11 cellular contexts compared by ENCODE assay signal in genomic region chr17:4624406-4624805, GRCh38. TPM values are rescaled to one million over a fixed set of nuclear protein-coding genes. Genes with fewer than 3 reads are reported as not detected.
DNase-seq lines count a peak whose midpoint lies in the region; ATAC-seq and TF ChIP-seq lines count a peak whose summit lies in the region.
"Not testable (repeated sequence)": the region's sequence is repeated elsewhere in the genome, so short reads cannot be mapped to it uniquely, and the experiment has no call there.
"Had no signal": no experiment of that assay in that cellular context is flagged by ENCODE, and none has a peak within 500 bp of the region (broad histone marks: within the 10 kb centered on the region; RNA-seq: fewer than 3 reads in every experiment).

No MANE protein-coding gene starts in this region.

- peaks cover 12% of the 10 kb centered on the region; the same call in 1 of the 2 replicates for H3K9me3 ChIP-seq in BLaER1
- H3K9me3 ChIP-seq in H9 (ENCODE audit: control insufficient read depth, low read depth, low read length); mesenchymal stem cell (ENCODE audit: control insufficient read depth, low read length); gastrocnemius medialis: not testable (repeated sequence)

- H3K27me3 ChIP-seq in BLaER1; H9 (ENCODE audit: insufficient read depth, low read length); gastrocnemius medialis: not testable (repeated sequence)
- peaks cover 4 to 21% of the 10 kb centered on the region in 2 experiments for H3K27me3 ChIP-seq in mesenchymal stem cell (ENCODE audit: control insufficient read depth in 1 of 2, insufficient read depth in 1 of 2, low read length in 2 of 2)

- H3K79me1 ChIP-seq in H9 (ENCODE audit: insufficient read depth, low read depth, low read length, poor library complexity, severe bottlenecking); mesenchymal stem cell (replicated peaks; ENCODE audit: low read length, poor library complexity, severe bottlenecking): not testable (repeated sequence)

- H3K36me3 Mint-ChIP-seq in H9 (ENCODE audit: insufficient read depth in 1 of 3, low read depth in 3 of 3); dendritic cell treated with granulocyte-macrophage colony-stimulating factor and Interleukin-4, amounts not matched to agents 40 ng/mL and 50 ng/mL, for 4 days (ENCODE audit: low read depth): not testable (repeated sequence)

- not testable (repeated sequence) for H2AK5ac ChIP-seq in H9 (ENCODE audit: insufficient read length, low read length); mesenchymal stem cell (ENCODE audit: low read length, severe bottlenecking)

- not testable (repeated sequence) for H3K23me2 ChIP-seq in H9 (ENCODE audit: insufficient read length, low read depth, low read length, poor library complexity, severe bottlenecking)

- H3K27me3 Mint-ChIP-seq in H9 (ENCODE audit: low read depth); dendritic cell treated with granulocyte-macrophage colony-stimulating factor and Interleukin-4, amounts not matched to agents 40 ng/mL and 50 ng/mL, for 4 days: not testable (repeated sequence)

- H3K4me3 ChIP-seq in BLaER1; mesenchymal stem cell (ENCODE audit: insufficient read depth in 1 of 2, low read depth in 1 of 2, low read length in 2 of 2); gastrocnemius medialis: not testable (repeated sequence)

- not testable (repeated sequence) for H4K91ac ChIP-seq in H9 (ENCODE audit: insufficient read length, low read depth, low read length); mesenchymal stem cell (ENCODE audit: low read length)

- H2BK15ac ChIP-seq in H9 (ENCODE audit: low read depth, low read length); mesenchymal stem cell (ENCODE audit: low read depth, poor library complexity, severe bottlenecking): not testable (repeated sequence)

- not testable (repeated sequence) for H3K4ac ChIP-seq in H9 (ENCODE audit: low read depth, low read length); mesenchymal stem cell (ENCODE audit: low read depth in 1 of 2, low read length in 2 of 2)

- not testable (repeated sequence) for H4K5ac ChIP-seq in H9 (ENCODE audit: insufficient read length, low read depth, low read length)

- not testable (repeated sequence) for TF ChIP-seq POLR2A in gastrocnemius medialis (IDR thresholded peaks at IDR 0.05)

- H3K9me3 Mint-ChIP-seq in H9; dendritic cell treated with granulocyte-macrophage colony-stimulating factor and Interleukin-4, amounts not matched to agents 40 ng/mL and 50 ng/mL, for 4 days: not testable (repeated sequence)

- H3K4me1 Mint-ChIP-seq in H9 = not testable (repeated sequence)
- peaks cover 42% of the 10 kb centered on the region for H3K4me1 Mint-ChIP-seq in dendritic cell treated with granulocyte-macrophage colony-stimulating factor and Interleukin-4, amounts not matched to agents 40 ng/mL and 50 ng/mL, for 4 days (ENCODE audit: low read depth)

- DNase-seq in H9, mesenchymal stem cell, gastrocnemius medialis: not testable (repeated sequence)
- DNase-seq in amniotic epithelial cell (ENCODE audit: low read depth) (peak; percentile 53), fibroblast of peridontal ligament (ENCODE audit: extremely low read depth) (peak; percentile 66)

- not testable (repeated sequence) for H3K36me3 ChIP-seq in BLaER1; mesenchymal stem cell (ENCODE audit: control insufficient read depth in 1 of 2, insufficient read depth in 2 of 2, low read depth in 1 of 2, low read length in 2 of 2); gastrocnemius medialis

- not testable (repeated sequence) for H3T11ph ChIP-seq in H9 (ENCODE audit: low read length)

- not testable (repeated sequence) for H3K79me2 ChIP-seq in H9 (ENCODE audit: insufficient read depth, low read length)

- not testable (repeated sequence) for H2BK12ac ChIP-seq in H9 (ENCODE audit: insufficient read length, low read depth, low read length); mesenchymal stem cell (ENCODE audit: low read length in 2 of 2)

- H3K27ac Mint-ChIP-seq in H9 = not testable (repeated sequence)
- H3K27ac Mint-ChIP-seq in dendritic cell treated with granulocyte-macrophage colony-stimulating factor and Interleukin-4, amounts not matched to agents 40 ng/mL and 50 ng/mL, for 4 days = peak overlapping the region; percentile 52

- H2BK120ac ChIP-seq in H9 (ENCODE audit: low read depth, low read length, poor library complexity, severe bottlenecking) = peak overlapping the region; percentile 67
- H2BK120ac ChIP-seq in mesenchymal stem cell (ENCODE audit: low read depth, low read length) = not testable (repeated sequence)

- not testable (repeated sequence) for H3K27ac ChIP-seq in BLaER1; H9 (ENCODE audit: insufficient read length, low read depth, low read length); mesenchymal stem cell (ENCODE audit: low read length, poor library complexity, severe bottlenecking)
- peak overlapping the region; percentile 85 to 88 (median 85) for H3K27ac ChIP-seq in gastrocnemius medialis

- WGBS in H9 (ENCODE audit: extremely low coverage, insufficient read length, low lambda C conversion rate) = no CpG with 5 or more reads among the region's 3 CpGs
- 67% methylated on average over 3 of the region's 3 CpGs for WGBS in mesenchymal stem cell

- not testable (repeated sequence) for H3K14ac ChIP-seq in H9 (ENCODE audit: insufficient read depth, low read length); mesenchymal stem cell (ENCODE audit: low read length in 2 of 2)

- peaks cover 12% of the 10 kb centered on the region; the same call in 1 of the 2 replicates for H3K4me1 ChIP-seq in BLaER1
- not testable (repeated sequence) for H3K4me1 ChIP-seq in H9 (ENCODE audit: insufficient read depth, low read length); mesenchymal stem cell (ENCODE audit: control insufficient read depth, insufficient read depth, low read depth, low read length)
- H3K4me1 ChIP-seq in gastrocnemius medialis = peaks cover 14 to 24% of the 10 kb centered on the region in 2 donors

- H3K56ac ChIP-seq in H9 (ENCODE audit: insufficient read length, low read depth, low read length) = not testable (repeated sequence)

- peak overlapping the region; percentile 19; the same call in 1 of the 2 replicates for H3K4me2 ChIP-seq in BLaER1
- H3K4me2 ChIP-seq in H9 (ENCODE audit: insufficient read depth, insufficient read length, low read length); mesenchymal stem cell (ENCODE audit: low read length, poor library complexity, severe bottlenecking): not testable (repeated sequence)

- not testable (repeated sequence) for H2AFZ ChIP-seq in H9 (ENCODE audit: low read length); mesenchymal stem cell (ENCODE audit: low read depth, low read length)

- H4K8ac ChIP-seq in H9 (replicated peaks; ENCODE audit: insufficient read length, low read depth, low read length); mesenchymal stem cell (ENCODE audit: low read length): not testable (repeated sequence)

- in situ Hi-C loops in gastrocnemius medialis (cut with MboI; ENCODE audit: low sequenced_read_pairs in 4 of 4) = loop anchor here in 1 of 4 donors (5.0 kb wide), 1 partner anchor 57 kb away; no protein-coding TSS in a partner anchor

- not testable (repeated sequence) for H3K9ac ChIP-seq in BLaER1; H9 (ENCODE audit: extremely low read depth, insufficient read length, low read length)
- H3K9ac ChIP-seq in mesenchymal stem cell (ENCODE audit: low read length) = peak overlapping the region; percentile 18

- not testable (repeated sequence) for ATAC-seq in gastrocnemius medialis

- H3K23ac ChIP-seq in H9 (ENCODE audit: insufficient read length, low read depth, low read length); mesenchymal stem cell (ENCODE audit: low read length in 2 of 2): not testable (repeated sequence)

- intact Hi-C loops in dendritic cell treated with granulocyte-macrophage colony-stimulating factor and Interleukin-4, amounts not matched to agents 40 ng/mL and 50 ng/mL, for 4 days (cut with micrococcal nuclease); gastrocnemius medialis (cut with DNase I; ENCODE audit: low total_unique reads): not testable (repeated sequence)

- not testable (repeated sequence) for H2BK5ac ChIP-seq in H9 (ENCODE audit: insufficient read length, low read length); mesenchymal stem cell (ENCODE audit: low read depth, low read length, poor library complexity, severe bottlenecking)

- TF ChIP-seq CTCF in H9 (conservative IDR thresholded peaks at IDR 0.05); gastrocnemius medialis (IDR thresholded peaks at IDR 0.05 in 4 of 5, conservative IDR thresholded peaks at IDR 0.05 in 1 of 5): not testable (repeated sequence)

- not testable (repeated sequence) for H4K20me1 ChIP-seq in BLaER1; H9 (ENCODE audit: control insufficient read depth, insufficient read depth, insufficient read length)

- not testable (repeated sequence) for H3K18ac ChIP-seq in H9 (ENCODE audit: insufficient read length, low read depth, low read length); mesenchymal stem cell (ENCODE audit: low read depth in 1 of 2, low read length in 2 of 2)

- not testable (repeated sequence) for H2BK20ac ChIP-seq in H9 (ENCODE audit: low read depth, low read length, poor library complexity, severe bottlenecking)

- not testable (repeated sequence) for H3K4me3 Mint-ChIP-seq in H9; dendritic cell treated with granulocyte-macrophage colony-stimulating factor and Interleukin-4, amounts not matched to agents 40 ng/mL and 50 ng/mL, for 4 days

RNA-seq across cellular contexts. Expression of gene ALOX15, which starts 17.1 kb away (rescaled TPM):
- total RNA-seq in H9 (2021) (0.31 and 0.39 TPM in 2 replicates), gastrocnemius medialis (not detected)
- 0.01 TPM for polyA plus RNA-seq in mesenchymal stem cell (2013, experiment 1 of 2)
- not detected for polyA plus RNA-seq in mesenchymal stem cell (2013, experiment 2 of 2)
- polyA plus RNA-seq: AG04450; CD4-positive, alpha-beta memory T cell had no signal

RNA-seq across cellular contexts. Expression of gene SMTNL2, which starts 40.1 kb away (rescaled TPM):
- total RNA-seq in H9 (2021) (0.77 and 1.6 TPM in 2 replicates), gastrocnemius medialis (100 to 1,000 TPM; 110 to 588 (median 420) TPM)
- polyA plus RNA-seq in mesenchymal stem cell (2013, experiment 1 of 2) = 0.12 TPM
- polyA plus RNA-seq in mesenchymal stem cell (2013, experiment 2 of 2) = 0.18 TPM
- total RNA-seq: CD4-positive, alpha-beta memory T cell; G401; GM12878 had no signal
- polyA plus RNA-seq: CD4-positive, alpha-beta memory T cell; GM12878 had no signal

Comparison
In these comparisons a context has a peak if more than half of its experiments do, and no peak if none do; other contexts are left out.
1. RNA of gene SMTNL2, which starts 40.1 kb away (total RNA-seq): 110 to 588 TPM in gastrocnemius medialis; 0.77 to 1.6 TPM in H9; every median in the first group is over 10 times any median in the second.